Comparison of ENCODE assay signal across 9 cellular contexts in the genomic region with DNA sequence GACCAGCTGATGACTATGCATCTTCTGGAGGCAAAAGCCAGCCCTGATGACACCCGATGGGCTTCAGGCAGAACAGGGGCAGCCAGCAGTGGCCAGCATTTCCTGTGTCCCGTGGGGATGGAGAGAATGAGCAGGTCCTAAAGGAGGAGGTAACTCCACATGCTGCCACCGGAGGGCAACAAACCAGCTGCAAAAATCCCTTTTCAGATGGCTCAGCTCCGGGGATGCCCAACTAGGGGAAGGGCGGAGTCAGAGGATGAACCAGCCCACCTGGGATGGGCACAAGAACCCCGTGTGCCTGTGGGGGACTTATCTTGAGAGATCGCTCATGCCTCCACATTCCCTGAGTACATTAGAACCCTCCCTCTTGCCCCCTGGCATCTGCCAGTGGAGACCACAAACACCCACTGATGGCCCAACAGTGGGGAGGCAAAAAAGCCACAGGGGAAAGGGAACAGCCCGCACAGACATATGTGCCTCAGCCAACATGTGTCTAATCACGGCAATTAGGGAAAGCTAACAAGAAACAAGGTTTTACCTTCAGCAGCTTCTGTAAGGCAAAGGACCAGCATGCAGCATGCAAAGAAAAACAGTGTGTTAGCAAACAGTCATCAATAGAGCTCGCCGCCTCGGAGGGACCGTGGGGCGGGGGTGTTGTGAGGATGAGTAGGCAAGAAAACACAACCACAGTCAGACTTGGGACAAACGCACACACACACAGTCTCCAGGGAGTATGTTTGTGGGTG.
DNase-seq lines count a peak whose midpoint lies in the region; ATAC-seq and TF ChIP-seq lines count a peak whose summit lies in the region.
"Had no signal": no experiment of that assay in that cellular context is flagged by ENCODE, and none has a peak within 500 bp of the region (broad histone marks: within the 10 kb centered on the region; RNA-seq: fewer than 3 reads in every experiment).

No MANE protein-coding gene starts in this region.

- H3K4me3 ChIP-seq in SJCRH30 = no peak overlapping the region
- H3K4me3 ChIP-seq in astrocyte of the cerebellum (ENCODE audit: low read depth, low read length) = no peak overlapping the region
- no peak overlapping the region for H3K4me3 ChIP-seq in lower lobe of right lung

- H3K36me3 ChIP-seq in SJCRH30 (peaks cover 24% of the 10 kb centered on the region), lower lobe of right lung (peaks cover 79% of the 10 kb centered on the region)

- H3K9me3 ChIP-seq in SJCRH30 (replicated peaks) = no peaks in the 10 kb centered on the region
- H3K9me3 ChIP-seq in lower lobe of right lung = no peaks in the 10 kb centered on the region

- no peak for ATAC-seq in lower lobe of right lung
- no peak for ATAC-seq in GM21576 (IDR thresholded peaks at IDR 0.05; ENCODE audit: unreplicated experiment)
- no peak for ATAC-seq in HG03378 (IDR thresholded peaks at IDR 0.05; ENCODE audit: unreplicated experiment)
- ATAC-seq: right cardiac atrium had no signal

- H3K4me1 ChIP-seq in SJCRH30 = peaks cover 52% of the 10 kb centered on the region
- H3K4me1 ChIP-seq in lower lobe of right lung = peaks cover 21% of the 10 kb centered on the region

- H3K27ac ChIP-seq in SJCRH30 = no peak overlapping the region
- H3K27ac ChIP-seq in lower lobe of right lung = no peak overlapping the region

- TF ChIP-seq CTCF in astrocyte of the cerebellum (IDR thresholded peaks at IDR 0.05; ENCODE audit: low read depth, low read length, missing control alignments) (peak; percentile 59), lower lobe of right lung (IDR thresholded peaks at IDR 0.05) (peak; percentile 27)

- intact Hi-C loops in lower lobe of right lung (cut with DNase I) = no loop called here

- in situ Hi-C loops in astrocyte of the cerebellum (cut with HindIII; ENCODE audit: low sequenced_read_pairs) = no loop called here

- DNase-seq in DMS153 (lab: John Stamatoyannopoulos, UW) (peak; percentile 63), Kasumi-1 (lab: John Stamatoyannopoulos, UW) (peak; percentile 23 to 50), SJCRH30 (peak; percentile 86 to 92), astrocyte of the cerebellum (ENCODE audit: low read depth) (no peak), lower lobe of right lung (no peak), OCI-M2 (lab: John Stamatoyannopoulos, UW; ENCODE audit: unreplicated experiment) (no peak)

- H3K27me3 ChIP-seq in SJCRH30 (no peaks in the 10 kb centered on the region), lower lobe of right lung (ENCODE audit: low read depth) (no peaks in the 10 kb centered on the region)

Comparison
In these comparisons a context has a peak if more than half of its experiments do, and no peak if none do; other contexts are left out.
1. DNase-seq: peak in DMS153 (single experiment), Kasumi-1 (2 of 2) and SJCRH30 (2 of 2); none in astrocyte of the cerebellum (single experiment), lower lobe of right lung (single experiment) and OCI-M2 (single experiment).